Comparison of ENCODE assay signal across 38 cellular contexts in the genomic region with DNA sequence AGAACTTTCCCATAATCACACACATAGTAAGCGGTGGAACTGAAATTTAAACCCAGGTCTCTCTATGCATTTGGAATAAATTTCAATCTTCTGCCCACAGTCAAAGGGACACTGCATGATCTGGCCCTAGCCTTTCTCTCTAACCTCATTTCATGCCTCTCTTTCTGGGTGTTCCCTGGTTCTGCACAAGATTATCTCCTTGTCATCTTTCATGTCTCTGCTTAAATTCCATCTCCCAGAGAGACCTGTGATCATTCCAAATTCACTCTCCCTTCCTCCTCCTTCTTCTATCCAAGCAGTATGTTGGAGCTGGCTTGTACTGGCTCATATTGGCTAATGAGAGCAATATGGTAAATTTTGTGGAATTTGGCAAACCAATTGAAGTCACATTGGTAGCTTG. TPM values are rescaled to one million over a fixed set of nuclear protein-coding genes. Genes with fewer than 3 reads are reported as not detected.
"Had no signal": no experiment of that assay in that cellular context is flagged by ENCODE, and none has a peak within 500 bp of the region (broad histone marks: within the 10 kb centered on the region; RNA-seq: fewer than 3 reads in every experiment).

No MANE protein-coding gene starts in this region.

- H3K36me3 Mint-ChIP-seq: activated CD4-positive, alpha-beta memory T cell treated with anti-CD3 and anti-CD28 coated beads for 36 hours; activated naive CD4-positive, alpha-beta T cell treated with anti-CD3 and anti-CD28 coated beads, Interleukin-2, amount 50 U/mL, for 72 hours; activated naive CD8-positive, alpha-beta T cell treated with anti-CD3 and anti-CD28 coated beads for 36 hours had no signal

- H3K9me3 ChIP-seq: adrenal gland, body of pancreas, breast epithelium had no signal

- H3K9me3 Mint-ChIP-seq: activated B cell treated with CpG ODN at 0.5 μM for 24 hours; activated CD4-positive, alpha-beta memory T cell treated with anti-CD3 and anti-CD28 coated beads for 36 hours; activated CD4-positive, alpha-beta T cell treated with anti-CD3 and anti-CD28 coated beads, Interleukin-2, amount 10 ng/mL, durations not matched to agents 24 days and 14 days; activated naive CD4-positive, alpha-beta T cell treated with anti-CD3 and anti-CD28 coated beads for 36 hours; activated naive CD4-positive, alpha-beta T cell treated with anti-CD3 and anti-CD28 coated beads, Interleukin-2, amount 50 U/mL, for 72 hours; activated naive CD8-positive, alpha-beta T cell treated with anti-CD3 and anti-CD28 coated beads for 36 hours; activated T-cell treated with anti-CD3 and anti-CD28 coated beads, Interleukin-2, amount 50 U/mL, for 4 hours; activated T-cell treated with anti-CD3 and anti-CD28 coated beads, Interleukin-2, amount 50 U/mL, for 72 hours; activated T-helper 1 cell treated with anti-CD3 and anti-CD28 coated beads, Interleukin-12 subunit alpha, Interleukin-12 subunit beta, Interleukin-2, Interleukin-4 antibody, amounts not matched to agents 30 ng/mL and 10 ng/mL and 1 ng/mL, durations not matched to agents 14 hours and 24 hours and 36 hours; activated T-helper 17 cell treated with anti-CD3 and anti-CD28 coated beads, Interleukin-2, amount 50 U/mL, for 72 hours; T-helper 1 cell treated with Interleukin-12 subunit alpha and Interleukin-12 subunit beta and Interleukin-4 antibody, amounts not matched to agents 30 μg/mL and 1 μg/mL, for 36 hours; T-helper 2 cell treated with Interferon-gamma antibody and Interleukin-4, amounts not matched to agents 5 μg/mL and 100 μg/mL, for 36 hours had no signal

- H3K27me3 ChIP-seq: adrenal gland, body of pancreas, brain microvascular endothelial cell, breast epithelium had no signal

- H3K27ac ChIP-seq: adrenal gland, body of pancreas, brain microvascular endothelial cell, breast epithelium, VCaP had no signal

- DNase-seq: activated B cell treated with CpG ODN at 0.5 μM for 24 hours; activated CD4-positive, alpha-beta memory T cell treated with anti-CD3 and anti-CD28 coated beads for 36 hours; activated CD4-positive, alpha-beta T cell treated with anti-CD3 and anti-CD28 coated beads for 4 hours; activated CD4-positive, alpha-beta T cell treated with anti-CD3 and anti-CD28 coated beads, Interleukin-2, amount 10 ng/mL, durations not matched to agents 24 days and 14 days; activated CD4-positive, alpha-beta T cell treated with anti-CD3 and anti-CD28 coated beads, Interleukin-2, amount 50 U/mL, for 1 hour; activated CD4-positive, alpha-beta T cell treated with anti-CD3 and anti-CD28 coated beads, Interleukin-2, amount 50 U/mL, for 4 hours; activated CD4-positive, CD25-positive, alpha-beta regulatory T cell treated with anti-CD3 and anti-CD28 coated beads, Interleukin-2, amount 50 U/mL, for 72 hours; activated CD8-positive, alpha-beta memory T cell treated with anti-CD3 and anti-CD28 coated beads, Interleukin-2, amount 50 U/mL, for 4 hours; activated effector memory CD4-positive, alpha-beta T cell treated with anti-CD3 and anti-CD28 coated beads, Interleukin-2, amount 50 U/mL, for 16 hours; activated gamma-delta T cell treated with Interleukin-2 at 50 U/mL for 16 hours; activated naive CD4-positive, alpha-beta T cell; activated naive CD4-positive, alpha-beta T cell treated with anti-CD3 and anti-CD28 coated beads for 36 hours; activated naive CD4-positive, alpha-beta T cell treated with anti-CD3 and anti-CD28 coated beads, Interleukin-2, amount 50 U/mL, for 16 hours; activated naive CD8-positive, alpha-beta T cell treated with anti-CD3 and anti-CD28 coated beads for 36 hours; activated T-cell treated with anti-CD3 and anti-CD28 coated beads for 4 hours; activated T-cell treated with anti-CD3 and anti-CD28 coated beads, Interleukin-2, amount 50 U/mL, for 1 hour; activated T-cell treated with anti-CD3 and anti-CD28 coated beads, Interleukin-2, amount 50 U/mL, for 4 hours; activated T-cell treated with anti-CD3 and anti-CD28 coated beads, Interleukin-2, amount 50 U/mL, for 72 hours; adrenal gland; amniotic stem cell; aorta; body of pancreas; brain microvascular endothelial cell; central memory CD4-positive, alpha-beta T cell; T-helper 1 cell; T-helper 2 cell; T-helper 9 cell had no signal

- H3K4me1 Mint-ChIP-seq: activated B cell treated with CpG ODN at 0.5 μM for 24 hours; activated naive CD8-positive, alpha-beta T cell treated with anti-CD3 and anti-CD28 coated beads for 36 hours had no signal

- H3K36me3 ChIP-seq: adrenal gland, brain microvascular endothelial cell, breast epithelium had no signal

- H3K4me3 Mint-ChIP-seq: activated B cell treated with CpG ODN at 0.5 μM for 24 hours; activated CD4-positive, alpha-beta memory T cell treated with anti-CD3 and anti-CD28 coated beads for 36 hours; activated CD4-positive, alpha-beta T cell treated with anti-CD3 and anti-CD28 coated beads, Interleukin-2, amount 10 ng/mL, durations not matched to agents 24 days and 14 days; activated naive CD4-positive, alpha-beta T cell treated with anti-CD3 and anti-CD28 coated beads for 36 hours; activated naive CD8-positive, alpha-beta T cell treated with anti-CD3 and anti-CD28 coated beads for 36 hours; activated T-cell treated with anti-CD3 and anti-CD28 coated beads, Interleukin-2, amount 50 U/mL, for 4 hours; activated T-cell treated with anti-CD3 and anti-CD28 coated beads, Interleukin-2, amount 50 U/mL, for 72 hours; activated T-helper 1 cell treated with anti-CD3 and anti-CD28 coated beads, Interleukin-12 subunit alpha, Interleukin-12 subunit beta, Interleukin-2, Interleukin-4 antibody, amounts not matched to agents 30 ng/mL and 10 ng/mL and 1 ng/mL, durations not matched to agents 14 hours and 24 hours and 36 hours; activated T-helper 17 cell treated with anti-CD3 and anti-CD28 coated beads, Interleukin-2, amount 50 U/mL, for 72 hours; T-helper 1 cell treated with Interleukin-12 subunit alpha and Interleukin-12 subunit beta and Interleukin-4 antibody, amounts not matched to agents 30 μg/mL and 1 μg/mL, for 36 hours; T-helper 2 cell treated with Interferon-gamma antibody and Interleukin-4, amounts not matched to agents 5 μg/mL and 100 μg/mL, for 36 hours had no signal

- H3K27ac Mint-ChIP-seq: activated B cell treated with CpG ODN at 0.5 μM for 24 hours; activated CD4-positive, alpha-beta memory T cell treated with anti-CD3 and anti-CD28 coated beads for 36 hours; activated CD4-positive, alpha-beta T cell treated with anti-CD3 and anti-CD28 coated beads, Interleukin-2, amount 10 ng/mL, durations not matched to agents 24 days and 14 days; activated naive CD4-positive, alpha-beta T cell treated with anti-CD3 and anti-CD28 coated beads for 36 hours; activated naive CD4-positive, alpha-beta T cell treated with anti-CD3 and anti-CD28 coated beads, Interleukin-2, amount 50 U/mL, for 72 hours; activated naive CD8-positive, alpha-beta T cell treated with anti-CD3 and anti-CD28 coated beads for 36 hours; activated T-cell treated with anti-CD3 and anti-CD28 coated beads, Interleukin-2, amount 50 U/mL, for 72 hours; activated T-helper 1 cell treated with anti-CD3 and anti-CD28 coated beads, Interleukin-12 subunit alpha, Interleukin-12 subunit beta, Interleukin-2, Interleukin-4 antibody, amounts not matched to agents 30 ng/mL and 10 ng/mL and 1 ng/mL, durations not matched to agents 14 hours and 24 hours and 36 hours; activated T-helper 17 cell treated with anti-CD3 and anti-CD28 coated beads, Interleukin-2, amount 50 U/mL, for 72 hours; T-helper 1 cell treated with Interleukin-12 subunit alpha and Interleukin-12 subunit beta and Interleukin-4 antibody, amounts not matched to agents 30 μg/mL and 1 μg/mL, for 36 hours; T-helper 2 cell treated with Interferon-gamma antibody and Interleukin-4, amounts not matched to agents 5 μg/mL and 100 μg/mL, for 36 hours had no signal

- H3K4me3 ChIP-seq: adrenal gland, body of pancreas, breast epithelium had no signal

- H3K4me1 ChIP-seq: breast epithelium had no signal

- ATAC-seq: activated naive CD4-positive, alpha-beta T cell treated with anti-CD3 and anti-CD28 coated beads, Interleukin-2, amount 50 U/mL, for 72 hours; activated T-cell treated with anti-CD3 and anti-CD28 coated beads, Interleukin-2, amount 50 U/mL, for 4 hours; activated T-cell treated with anti-CD3 and anti-CD28 coated beads, Interleukin-2, amount 50 U/mL, for 72 hours; activated T-helper 17 cell treated with anti-CD3 and anti-CD28 coated beads, Interleukin-2, amount 50 U/mL, for 72 hours; body of pancreas had no signal

RNA-seq across cellular contexts. Expression of a gene that starts 22.2 kb away (rescaled TPM):
- total RNA-seq: activated B cell treated with CpG ODN at 0.5 μM for 24 hours; activated CD4-positive, alpha-beta memory T cell treated with anti-CD3 and anti-CD28 coated beads for 36 hours; activated CD4-positive, alpha-beta T cell treated with anti-CD3 and anti-CD28 coated beads, Interleukin-2, amount 10 ng/mL, durations not matched to agents 24 days and 14 days; activated CD8-positive, alpha-beta memory T cell treated with anti-CD3 and anti-CD28 coated beads for 36 hours; activated naive CD4-positive, alpha-beta T cell treated with anti-CD3 and anti-CD28 coated beads for 36 hours; activated naive CD4-positive, alpha-beta T cell treated with anti-CD3 and anti-CD28 coated beads, Interleukin-2, amount 50 U/mL, for 72 hours; activated naive CD8-positive, alpha-beta T cell treated with anti-CD3 and anti-CD28 coated beads for 36 hours; activated T-cell treated with anti-CD3 and anti-CD28 coated beads, Interleukin-2, amount 50 U/mL, for 4 hours; activated T-cell treated with anti-CD3 and anti-CD28 coated beads, Interleukin-2, amount 50 U/mL, for 72 hours; activated T-helper 1 cell treated with anti-CD3 and anti-CD28 coated beads, Interleukin-12 subunit alpha, Interleukin-12 subunit beta, Interleukin-2, Interleukin-4 antibody, amounts not matched to agents 30 ng/mL and 10 ng/mL and 1 ng/mL, durations not matched to agents 14 hours and 24 hours and 36 hours; adrenal gland; aorta; astrocyte; body of pancreas; breast epithelium; cardiac septum; cerebellum had no signal
